In the genomic region with DNA sequence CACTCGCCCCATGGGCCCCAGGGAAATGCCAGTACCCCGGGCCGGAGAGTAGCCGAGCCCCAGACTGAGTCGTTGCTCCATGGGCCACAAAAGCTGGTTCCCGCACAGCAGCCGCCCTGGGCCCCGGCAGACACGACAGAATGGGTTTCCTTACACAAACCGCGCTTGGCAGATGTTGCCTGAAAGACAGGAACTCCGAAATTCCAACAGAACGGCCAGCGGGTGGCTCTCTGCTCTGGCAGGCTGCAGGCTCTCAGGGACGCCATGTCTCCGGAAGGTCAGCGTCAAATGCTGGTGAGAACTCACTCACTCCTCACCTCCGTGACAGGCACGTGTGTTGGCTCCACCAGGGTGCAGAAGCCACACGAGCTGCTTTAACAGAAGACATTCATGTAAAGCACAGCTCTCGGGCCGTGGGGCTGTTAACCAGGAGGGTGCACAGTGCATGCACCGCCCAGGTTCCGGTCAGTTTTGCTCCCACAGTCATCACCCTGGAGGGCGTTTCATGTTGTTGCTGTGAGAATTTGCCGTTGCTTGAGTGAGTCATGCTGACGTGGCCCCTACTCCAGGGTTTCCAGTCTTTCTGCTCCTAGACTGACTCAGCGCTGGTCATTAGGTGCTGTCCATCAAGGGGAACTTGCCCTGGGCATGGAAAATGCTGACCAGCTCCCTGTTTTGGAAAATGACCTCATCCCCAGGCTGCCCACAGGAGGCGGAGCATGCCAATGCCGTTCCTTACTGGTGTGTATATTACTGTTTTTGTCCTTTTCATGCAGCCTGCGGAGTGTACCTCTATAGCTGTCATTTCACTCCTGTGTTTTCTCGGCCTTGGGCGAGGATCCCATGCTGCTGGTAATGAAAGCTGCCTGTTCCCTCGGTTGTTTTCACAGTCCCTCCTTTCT, we compare ENCODE assay signal across 8 cellular contexts. TPM values are rescaled to one million over a fixed set of nuclear protein-coding genes. Genes with fewer than 3 reads are reported as not detected.
DNase-seq lines count a peak whose midpoint lies in the region; ATAC-seq, FAIRE-seq and TF ChIP-seq lines count a peak whose summit lies in the region.

No MANE protein-coding gene starts in this region.

- intact Hi-C loops in thyroid gland (cut with DNase I), result loop anchor here (5.0 kb wide), 1 partner anchor 42 kb away; no protein-coding TSS in a partner anchor

- peak; percentile 91 for ATAC-seq in A549
- no peak for ATAC-seq in HG03469 (IDR thresholded peaks at IDR 0.05; ENCODE audit: unreplicated experiment)

- TF ChIP-seq EP300 in A549 (IDR thresholded peaks at IDR 0.05) (peak in 1 of 2 experiments; percentile 17; a peak in 1 of 5 replicates), SK-N-SH (IDR thresholded peaks at IDR 0.05; ENCODE audit: borderline replicate concordance in 1 of 2, low read depth in 1 of 2, low read length in 1 of 2) (peak in 1 of 2 experiments; percentile 84; a peak in 2 of 4 replicates)

- CTCF ChIA-PET in A549 (lab: Yijun Ruan, JAX) (interaction anchor here (0.6 to 1.6 kb wide), 2 partner anchors 45 to 538 kb away, joined by 4 to 7 read pairs; a partner anchor contains a TSS), SK-N-SH (lab: Yijun Ruan, JAX) (interaction anchor here (0.7 to 1.0 kb wide), 2 partner anchors 27 to 354 kb away, joined by 3 read pairs; no protein-coding TSS in a partner anchor)

- no peaks in the 10 kb centered on the region for H3K79me2 ChIP-seq in SK-N-SH (ENCODE audit: insufficient read depth)

- H3K4me3 ChIP-seq in A549, result peak overlapping the region; percentile 32; the same call in 2 of the 3 replicates
- peak overlapping the region; percentile 2 to 36; a peak in 3 of 4 replicates for H3K4me3 ChIP-seq in SK-N-SH (ENCODE audit: low read depth in 2 of 2, low read length in 1 of 2)
- peak overlapping the region in 1 of 3 donors; percentile 1 for H3K4me3 ChIP-seq in thyroid gland (replicated peaks in 1 of 3)

- peaks cover 19% of the 10 kb centered on the region for H3K4me1 ChIP-seq in A549
- peaks cover 12 to 18% of the 10 kb centered on the region in 2 experiments; a peak in 3 of 4 replicates for H3K4me1 ChIP-seq in SK-N-SH (ENCODE audit: control insufficient read depth in 1 of 2, insufficient read depth in 2 of 2, low read depth in 1 of 2, low read length in 1 of 2)
- H3K4me1 ChIP-seq in thyroid gland, result peaks cover 12 to 24% of the 10 kb centered on the region in 2 donors

- no peaks in the 10 kb centered on the region for H3F3A ChIP-seq in SK-N-SH (replicated peaks; ENCODE audit: insufficient read depth)

- no peaks in the 10 kb centered on the region for H3K36me3 ChIP-seq in SK-N-SH (replicated peaks in 1 of 2; ENCODE audit: control insufficient read depth in 1 of 2, insufficient read depth in 2 of 2, low read length in 1 of 2)
- no peaks in the 10 kb centered on the region for H3K36me3 ChIP-seq in thyroid gland

- DNase-seq in A549 (ENCODE audit: low read depth in 1 of 2, low spot score in 1 of 2), result peak; percentile 90 to 96
- peak; percentile 96 for DNase-seq in GOT3 (lab: John Stamatoyannopoulos, UW)
- peak; percentile 58 for DNase-seq in SK-N-SH
- peak; percentile 80 for DNase-seq in epidermal melanocyte (ENCODE audit: insufficient read length, low spot score)
- peak; percentile 93 for DNase-seq in mesenteric fat pad (ENCODE audit: low spot score)
- peak; percentile 82 to 83 for DNase-seq in thyroid gland
- DNase-seq in NCI-H510A treated with DMSO at 0.1 percent for 48 hours (lab: John Stamatoyannopoulos, UW), result no peak

- WGBS in A549 (ENCODE audit: missing lambda C conversion rate), result 30% methylated on average over 19 of the region's 34 CpGs
- whole genome bisulfite sequencing in SK-N-SH (ENCODE audit: low lambda C conversion rate), result 33% methylated on average over 13 of the region's 34 CpGs
- WGBS in thyroid gland, 2 donors, result 29 to 31% methylated on average over 25 to 34 of the region's 34 CpGs

- H4K20me1 ChIP-seq in SK-N-SH (ENCODE audit: insufficient read depth), result no peaks in the 10 kb centered on the region

- H3K27ac ChIP-seq in A549 (peak overlapping the region; percentile 52 to 81), SK-N-SH (ENCODE audit: low read depth in 2 of 2, low read length in 1 of 2) (peak overlapping the region in 1 of 2 experiments; percentile 92; a peak in 2 of 4 replicates), thyroid gland (peak overlapping the region; percentile 40 to 74 (median 61))

- peak overlapping the region; percentile 83; the same call in 1 of the 2 replicates for H2AFZ ChIP-seq in SK-N-SH (ENCODE audit: low read depth)

- H3K9ac ChIP-seq in SK-N-SH, result peak overlapping the region; percentile 66

- peak; percentile 51 for FAIRE-seq in A549 (lab: Jason Lieb, UNC)

- peak overlapping the region; percentile 90 for H3K4me2 ChIP-seq in A549
- H3K4me2 ChIP-seq in SK-N-SH, result peak overlapping the region; percentile 78

- POLR2A ChIA-PET in A549 (lab: Yijun Ruan, JAX), result interaction anchor here (1.2 to 2.6 kb wide), 3 partner anchors 45 to 157 kb away, joined by 8 to 14 read pairs (median 9); a partner anchor contains a TSS
- POLR2A ChIA-PET in SK-N-SH (lab: Yijun Ruan, JAX), result no interaction called here

- no peak for TF ChIP-seq RAD21 in A549 (conservative IDR thresholded peaks at IDR 0.05 in 1 of 2, IDR thresholded peaks at IDR 0.05 in 1 of 2)
- TF ChIP-seq RAD21 in SK-N-SH (IDR thresholded peaks at IDR 0.05; ENCODE audit: low read length), result no peak

- TF ChIP-seq POLR2A in A549 (IDR thresholded peaks at IDR 0.05; ENCODE audit: low read length), result no peak
- TF ChIP-seq POLR2A in thyroid gland (IDR thresholded peaks at IDR 0.05), result no peak

- no peak for TF ChIP-seq CTCF in A549 (IDR thresholded peaks at IDR 0.05)
- TF ChIP-seq CTCF in SK-N-SH (IDR thresholded peaks at IDR 0.05), result no peak
- TF ChIP-seq CTCF in thyroid gland (IDR thresholded peaks at IDR 0.05), result peak in 1 of 6 experiments; percentile 27

- H3K27me3 ChIP-seq in SK-N-SH (ENCODE audit: insufficient read depth), result no peaks in the 10 kb centered on the region
- no peaks in the 10 kb centered on the region for H3K27me3 ChIP-seq in thyroid gland

- no peaks in the 10 kb centered on the region for H3K9me2 ChIP-seq in SK-N-SH

- H3K9me3 ChIP-seq in A549 (no peaks in the 10 kb centered on the region), SK-N-SH (no peaks in the 10 kb centered on the region), thyroid gland (no peaks in the 10 kb centered on the region)

TF ChIP-seq in SK-N-SH, 30 proteins besides CTCF, POLR2A, EP300 and RAD21 (continues in another document):
- TF ChIP-seq, protein P1, sequence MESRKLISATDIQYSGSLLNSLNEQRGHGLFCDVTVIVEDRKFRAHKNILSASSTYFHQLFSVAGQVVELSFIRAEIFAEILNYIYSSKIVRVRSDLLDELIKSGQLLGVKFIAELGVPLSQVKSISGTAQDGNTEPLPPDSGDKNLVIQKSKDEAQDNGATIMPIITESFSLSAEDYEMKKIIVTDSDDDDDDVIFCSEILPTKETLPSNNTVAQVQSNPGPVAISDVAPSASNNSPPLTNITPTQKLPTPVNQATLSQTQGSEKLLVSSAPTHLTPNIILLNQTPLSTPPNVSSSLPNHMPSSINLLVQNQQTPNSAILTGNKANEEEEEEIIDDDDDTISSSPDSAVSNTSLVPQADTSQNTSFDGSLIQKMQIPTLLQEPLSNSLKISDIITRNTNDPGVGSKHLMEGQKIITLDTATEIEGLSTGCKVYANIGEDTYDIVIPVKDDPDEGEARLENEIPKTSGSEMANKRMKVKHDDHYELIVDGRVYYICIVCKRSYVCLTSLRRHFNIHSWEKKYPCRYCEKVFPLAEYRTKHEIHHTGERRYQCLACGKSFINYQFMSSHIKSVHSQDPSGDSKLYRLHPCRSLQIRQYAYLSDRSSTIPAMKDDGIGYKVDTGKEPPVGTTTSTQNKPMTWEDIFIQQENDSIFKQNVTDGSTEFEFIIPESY (IDR thresholded peaks at IDR 0.05; ENCODE audit: borderline replicate concordance, low read depth), result peak; percentile 75; the same call in 1 of the 2 replicates
- peak; percentile 64; the same call in 1 of the 2 replicates for TF ChIP-seq RXRA (IDR thresholded peaks at IDR 0.05; ENCODE audit: borderline replicate concordance, low read depth)
- no peak for TF ChIP-seq NRF1 (IDR thresholded peaks at IDR 0.05; ENCODE audit: low read depth, low read length)
- no peak for TF ChIP-seq ELF1 (IDR thresholded peaks at IDR 0.05)
- TF ChIP-seq FOXM1 (IDR thresholded peaks at IDR 0.05; ENCODE audit: low read depth), result no peak
- TF ChIP-seq YY1 (IDR thresholded peaks at IDR 0.05; ENCODE audit: low read depth), result no peak
- TF ChIP-seq, protein P2, sequence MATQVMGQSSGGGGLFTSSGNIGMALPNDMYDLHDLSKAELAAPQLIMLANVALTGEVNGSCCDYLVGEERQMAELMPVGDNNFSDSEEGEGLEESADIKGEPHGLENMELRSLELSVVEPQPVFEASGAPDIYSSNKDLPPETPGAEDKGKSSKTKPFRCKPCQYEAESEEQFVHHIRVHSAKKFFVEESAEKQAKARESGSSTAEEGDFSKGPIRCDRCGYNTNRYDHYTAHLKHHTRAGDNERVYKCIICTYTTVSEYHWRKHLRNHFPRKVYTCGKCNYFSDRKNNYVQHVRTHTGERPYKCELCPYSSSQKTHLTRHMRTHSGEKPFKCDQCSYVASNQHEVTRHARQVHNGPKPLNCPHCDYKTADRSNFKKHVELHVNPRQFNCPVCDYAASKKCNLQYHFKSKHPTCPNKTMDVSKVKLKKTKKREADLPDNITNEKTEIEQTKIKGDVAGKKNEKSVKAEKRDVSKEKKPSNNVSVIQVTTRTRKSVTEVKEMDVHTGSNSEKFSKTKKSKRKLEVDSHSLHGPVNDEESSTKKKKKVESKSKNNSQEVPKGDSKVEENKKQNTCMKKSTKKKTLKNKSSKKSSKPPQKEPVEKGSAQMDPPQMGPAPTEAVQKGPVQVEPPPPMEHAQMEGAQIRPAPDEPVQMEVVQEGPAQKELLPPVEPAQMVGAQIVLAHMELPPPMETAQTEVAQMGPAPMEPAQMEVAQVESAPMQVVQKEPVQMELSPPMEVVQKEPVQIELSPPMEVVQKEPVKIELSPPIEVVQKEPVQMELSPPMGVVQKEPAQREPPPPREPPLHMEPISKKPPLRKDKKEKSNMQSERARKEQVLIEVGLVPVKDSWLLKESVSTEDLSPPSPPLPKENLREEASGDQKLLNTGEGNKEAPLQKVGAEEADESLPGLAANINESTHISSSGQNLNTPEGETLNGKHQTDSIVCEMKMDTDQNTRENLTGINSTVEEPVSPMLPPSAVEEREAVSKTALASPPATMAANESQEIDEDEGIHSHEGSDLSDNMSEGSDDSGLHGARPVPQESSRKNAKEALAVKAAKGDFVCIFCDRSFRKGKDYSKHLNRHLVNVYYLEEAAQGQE (IDR thresholded peaks at IDR 0.05; ENCODE audit: low read depth, low read length), result peak; percentile 73; the same call in 1 of the 2 replicates

RNA-seq across cellular contexts. Expression of a gene that starts 44.8 kb away (rescaled TPM):
- 60.2 and 66.0 TPM in 2 replicates for polyA plus RNA-seq in A549 (2011; rRNA removed)
- polyA plus RNA-seq in A549 (2012; cell fraction: cytosol; rRNA removed), result 23.3 and 26.1 TPM in 2 replicates
- 72.9 and 89.4 TPM in 2 replicates for polyA plus RNA-seq in A549 (2012; cell fraction: nucleus; rRNA removed)
- polyA plus RNA-seq in A549 (2017; fragmentation: RNase III; extraction: RNeasy Plus Mini Kit Qiagen cat#74134 plus additional on column Dnase treatment), result 27.8 to 35.9 TPM (median 32.1 TPM) in 3 replicates
- polyA minus RNA-seq in A549 (2011; rRNA and poly(A)+ RNA removed), result 56.5 and 92.3 TPM in 2 replicates
- 53.2 and 77.8 TPM in 2 replicates for polyA plus RNA-seq in SK-N-SH (2012; rRNA removed)
- polyA plus RNA-seq in SK-N-SH (2012; cell fraction: cytosol; rRNA removed), result 20.7 and 22.2 TPM in 2 replicates
- polyA plus RNA-seq in SK-N-SH (2012; cell fraction: nucleus; rRNA removed), result 274 and 444 TPM in 2 replicates
- 115 TPM for total RNA-seq in mesenteric fat pad
- 100 to 1,000 TPM; 105 to 168 (median 135) TPM for total RNA-seq in thyroid gland
